ENCODE assay signal across 24 cellular contexts in the genomic region with DNA sequence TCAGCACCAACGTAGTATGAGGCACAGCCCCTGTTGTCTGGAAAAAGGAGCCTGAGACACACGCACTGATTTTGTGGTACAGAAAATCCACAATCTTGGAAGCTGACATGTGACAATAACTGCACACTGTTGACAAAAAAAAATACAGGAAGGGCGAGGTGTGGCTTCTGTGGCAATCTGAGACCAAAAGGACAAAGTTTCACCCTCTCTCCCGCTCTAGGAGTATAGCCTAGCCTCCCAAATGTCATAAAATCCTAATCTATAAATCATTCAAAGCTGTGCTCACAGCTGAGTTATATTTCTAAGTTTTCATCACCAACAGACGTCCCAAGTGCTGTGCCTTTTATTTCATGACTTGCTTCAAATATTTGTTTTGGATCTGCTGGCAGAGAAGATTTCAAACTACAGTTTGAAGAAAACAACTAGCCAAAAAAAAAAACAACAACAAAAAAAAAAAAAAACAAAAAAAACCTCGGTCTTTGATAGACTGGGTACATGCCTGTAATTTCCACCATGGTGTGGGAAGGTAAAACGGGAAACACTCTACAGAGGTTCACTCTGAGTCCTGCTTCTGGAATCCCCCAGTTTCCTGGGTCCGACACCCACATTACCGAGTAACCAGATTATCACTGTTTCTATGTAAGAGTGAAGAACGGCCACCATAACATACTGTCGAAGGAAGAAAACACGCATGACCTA.
DNase-seq lines count a peak whose midpoint lies in the region; ATAC-seq, FAIRE-seq and TF ChIP-seq lines count a peak whose summit lies in the region.
"Had no signal": no experiment of that assay in that cellular context is flagged by ENCODE, and none has a peak within 500 bp of the region (broad histone marks: within the 10 kb centered on the region; RNA-seq: fewer than 3 reads in every experiment).

No MANE protein-coding gene starts in this region.

- peaks cover 11% of the 10 kb centered on the region for H3K4me1 ChIP-seq in HEK293 (ENCODE audit: control insufficient read depth, insufficient read depth, low read length)
- peaks cover 25% of the 10 kb centered on the region for H3K4me1 ChIP-seq in HepG2 (ENCODE audit: insufficient read depth, low read length)
- H3K4me1 ChIP-seq: uterus had no signal

- H3K27me3 ChIP-seq in HepG2 (ENCODE audit: control insufficient read depth in 1 of 2, insufficient read depth in 2 of 2, low read length in 2 of 2) = no peaks in the 10 kb centered on the region
- H3K27me3 ChIP-seq: neutrophil, stomach, uterus had no signal

- no peak for TF ChIP-seq EP300 in HepG2 (IDR thresholded peaks at IDR 0.05; ENCODE audit: low read depth in 2 of 2, low read length in 2 of 2)
- no peak for TF ChIP-seq EP300 in HepG2 (CRISPR knock-in tag; IDR thresholded peaks at IDR 0.05; ENCODE audit: borderline replicate concordance)

- no peaks in the 10 kb centered on the region for H3K27me3 Mint-ChIP-seq in stimulated activated memory B cell treated with anti-CD40 and anti-IgM and Interleukin-4, amounts not matched to agents 10 μg/mL and 1 μg/mL and 100 μg/mL, for 72 hours
- H3K27me3 Mint-ChIP-seq: CD4-positive, CD25-positive, alpha-beta regulatory T cell; IgD-negative memory B cell had no signal

- H3K4me3 ChIP-seq in HEK293 (ENCODE audit: low read depth, low read length) = no peak overlapping the region
- H3K4me3 ChIP-seq in HepG2 (replicated peaks in 1 of 3; ENCODE audit: insufficient read depth in 1 of 3, low read depth in 2 of 3, low read length in 3 of 3) = no peak overlapping the region
- H3K4me3 ChIP-seq: stomach had no signal

- no TSS peak for BruUV-seq in HepG2 (replicated peaks; lab: Mats Ljungman, UMichigan)

- in situ Hi-C loops in HepG2 (cut with HindIII; ENCODE audit: extremely low pct_ligation_motif_present, low pct_unique_long_range_greater_than_20kb) = no loop called here

- peaks cover 17% of the 10 kb centered on the region for H3K36me3 Mint-ChIP-seq in stimulated activated memory B cell treated with anti-CD40 and anti-IgM and Interleukin-4, amounts not matched to agents 10 μg/mL and 1 μg/mL and 100 μg/mL, for 72 hours

- TF ChIP-seq CTCF in HEK293 (tag by site-specific recombination; IDR thresholded peaks at IDR 0.05) (no peak), HepG2 (CRISPR knock-in tag; IDR thresholded peaks at IDR 0.05) (no peak)

- no peak overlapping the region for H2AFZ ChIP-seq in HepG2 (ENCODE audit: low read length)

- no peak overlapping the region for H3K27ac ChIP-seq in HEK293 (ENCODE audit: extremely low read depth, low read depth, low read length)
- H3K27ac ChIP-seq in cingulate gyrus (ENCODE audit: low read depth, low read length) = peak overlapping the region; percentile 20
- no peak overlapping the region for H3K27ac ChIP-seq in HepG2 (ENCODE audit: extremely low read length, insufficient read depth, low read length)
- H3K27ac ChIP-seq: epithelial cell of prostate, HL-60, neutrophil, stomach, uterus had no signal

- H3K79me2 ChIP-seq in HepG2 (ENCODE audit: insufficient read depth, low read length) = no peaks in the 10 kb centered on the region

- no peaks in the 10 kb centered on the region for H3K36me3 ChIP-seq in HEK293 (ENCODE audit: control insufficient read depth in 2 of 2, insufficient read depth in 1 of 2, low read length in 2 of 2)
- H3K36me3 ChIP-seq in HepG2 (replicated peaks in 1 of 2; ENCODE audit: control insufficient read depth in 1 of 2, insufficient read depth in 2 of 2, low read length in 2 of 2) = no peaks in the 10 kb centered on the region
- H3K36me3 ChIP-seq: neutrophil, uterus had no signal

- CTCF ChIA-PET in HEK293 (lab: Yijun Ruan, JAX) = interaction anchor here (0.7 kb wide), 2 partner anchors 19 to 277 kb away, joined by 3 read pairs; no protein-coding TSS in a partner anchor
- CTCF ChIA-PET in HepG2 (lab: Yijun Ruan, JAX; ENCODE audit: low intra/inter-chr PET ratio, low total read pairs) = no interaction called here

- no peak overlapping the region for H3K9ac ChIP-seq in HepG2 (ENCODE audit: insufficient read depth, low read depth, low read length)

- intact Hi-C loops in HepG2 (cut with micrococcal nuclease; ENCODE audit: unreplicated experiment) = no loop called here

- H3K9me3 Mint-ChIP-seq in stimulated activated memory B cell treated with anti-CD40 and anti-IgM and Interleukin-4, amounts not matched to agents 10 μg/mL and 1 μg/mL and 100 μg/mL, for 72 hours = no peaks in the 10 kb centered on the region
- H3K9me3 Mint-ChIP-seq: CD4-positive, CD25-positive, alpha-beta regulatory T cell; IgD-negative memory B cell had no signal

- ATAC-seq in HepG2 (peak; percentile 72), HG02678 (IDR thresholded peaks at IDR 0.05; ENCODE audit: unreplicated experiment) (no peak)
- no peak for ATAC-seq in stimulated activated memory B cell treated with anti-CD40 and anti-IgM and Interleukin-4, amounts not matched to agents 10 μg/mL and 1 μg/mL and 100 μg/mL, for 72 hours
- ATAC-seq: HCT116 had no signal

- TF ChIP-seq POLR2A in HepG2 (IDR thresholded peaks at IDR 0.05; ENCODE audit: insufficient read depth in 1 of 2, low read depth in 2 of 2, low read length in 2 of 2) = no peak

- peaks cover 2% of the 10 kb centered on the region for H3K4me1 Mint-ChIP-seq in stimulated activated memory B cell treated with anti-CD40 and anti-IgM and Interleukin-4, amounts not matched to agents 10 μg/mL and 1 μg/mL and 100 μg/mL, for 72 hours
- H3K4me1 Mint-ChIP-seq: CD4-positive, CD25-positive, alpha-beta regulatory T cell; IgD-negative memory B cell had no signal

- no peaks in the 10 kb centered on the region for H4K20me1 ChIP-seq in HepG2 (ENCODE audit: insufficient read depth, low read length)

- FAIRE-seq in HepG2 (lab: Jason Lieb, UNC) = peak; percentile 40
- FAIRE-seq: frontal cortex, G401.6 had no signal

- WGBS in HepG2 (ENCODE audit: low lambda C conversion rate) = 22% methylated on average over 12 of the region's 12 CpGs

- H3K4me2 ChIP-seq in HepG2 (ENCODE audit: low read depth, low read length) = peak overlapping the region; percentile 56

- no peaks in the 10 kb centered on the region for H3K9me3 ChIP-seq in HEK293 (ENCODE audit: control insufficient read depth, insufficient read depth, low read depth, low read length)
- no peaks in the 10 kb centered on the region for H3K9me3 ChIP-seq in HepG2 (ENCODE audit: low read length)
- H3K9me3 ChIP-seq: neutrophil, stomach, uterus had no signal

- no peak overlapping the region for H3K27ac Mint-ChIP-seq in stimulated activated memory B cell treated with anti-CD40 and anti-IgM and Interleukin-4, amounts not matched to agents 10 μg/mL and 1 μg/mL and 100 μg/mL, for 72 hours
- H3K27ac Mint-ChIP-seq: CD4-positive, CD25-positive, alpha-beta regulatory T cell had no signal

- peak overlapping the region; percentile 13 for H3K4me3 Mint-ChIP-seq in stimulated activated memory B cell treated with anti-CD40 and anti-IgM and Interleukin-4, amounts not matched to agents 10 μg/mL and 1 μg/mL and 100 μg/mL, for 72 hours
- H3K4me3 Mint-ChIP-seq: CD4-positive, CD25-positive, alpha-beta regulatory T cell; IgD-negative memory B cell had no signal

- POLR2A ChIA-PET in HEK293 (lab: Yijun Ruan, JAX) = interaction anchor here (0.7 kb wide), 2 partner anchors 13 to 1587 kb away, joined by 3 read pairs; no protein-coding TSS in a partner anchor
- POLR2A ChIA-PET in HepG2 (lab: Yijun Ruan, JAX) = no interaction called here

- no peak for TF ChIP-seq RAD21 in HepG2 (CRISPR knock-in tag; IDR thresholded peaks at IDR 0.05)

- no peak for DNase-seq in HepG2 (ENCODE audit: low spot score)
- no peak for DNase-seq in amygdala (lab: John Stamatoyannopoulos, UW)
- DNase-seq in T-helper 1 cell = no peak
- DNase-seq in NCI-H748 treated with DMSO at 0.1 percent for 48 hours (lab: John Stamatoyannopoulos, UW) = no peak
- DNase-seq: activated effector memory CD4-positive, alpha-beta T cell treated with Interleukin-2 at 50 U/mL for 16 hours; CD4-positive, CD25-positive, alpha-beta regulatory T cell; DMS 273 treated with DMSO at 0.1 percent for 48 hours; NCI-H1930; NCI-H345; RPMI8226; stimulated activated CD4-positive, alpha-beta T cell treated with anti-CD3 and anti-CD28 coated beads, Interleukin-4, amount 100 ng/mL, for 1 hour; stomach; uterus had no signal

TF ChIP-seq in HEK293, 187 proteins besides CTCF, POLR2A, EP300 and RAD21 (continues in another document):
- TF ChIP-seq ZSCAN18 (tag by site-specific recombination; IDR thresholded peaks at IDR 0.05) (no peak), ZNF76 (tag by site-specific recombination; IDR thresholded peaks at IDR 0.05; ENCODE audit: borderline replicate concordance, low read depth) (no peak), SP3 (tag by site-specific recombination; IDR thresholded peaks at IDR 0.05) (no peak), ZNF473 (tag by site-specific recombination; IDR thresholded peaks at IDR 0.05) (no peak)

Comparison
In these comparisons a context has a peak if more than half of its experiments do, and no peak if none do; other contexts are left out.
1. Of the 63 proteins assayed by ChIP-seq in both HepG2 and HEK293: peak only in HepG2: none; only in HEK293: ZNF335; in both: ZNF362; in neither: 61.